Comparison of ENCODE assay signal across 27 cellular contexts in the genomic region with DNA sequence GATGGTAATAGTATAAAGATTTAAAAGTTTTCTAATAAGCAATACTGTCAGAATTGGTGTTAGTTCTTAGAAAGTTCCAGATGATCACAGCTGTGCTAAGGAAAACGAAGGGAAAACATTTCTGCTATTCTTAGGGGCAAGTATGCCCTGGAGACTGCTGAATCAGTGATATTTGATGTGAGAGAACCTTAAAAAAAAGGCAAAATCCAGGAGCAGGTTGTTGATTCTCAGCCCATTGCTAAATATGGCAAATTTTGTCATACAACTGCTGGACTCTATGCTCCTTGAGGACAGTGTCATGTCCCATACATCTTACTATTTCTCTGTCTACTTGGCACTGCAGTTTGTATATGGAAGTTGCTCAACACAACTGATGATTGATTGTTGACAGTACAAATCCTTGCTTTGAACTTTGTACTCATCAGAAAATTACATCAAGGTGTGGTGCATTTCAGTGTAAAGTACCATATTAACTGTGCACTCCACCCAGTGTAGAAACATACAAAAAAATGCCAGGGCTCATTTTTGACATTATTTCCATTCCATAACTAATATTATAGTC. TPM values are rescaled to one million over a fixed set of nuclear protein-coding genes. Genes with fewer than 3 reads are reported as not detected.
"Had no signal": no experiment of that assay in that cellular context is flagged by ENCODE, and none has a peak within 500 bp of the region (broad histone marks: within the 10 kb centered on the region; RNA-seq: fewer than 3 reads in every experiment).

No MANE protein-coding gene starts in this region.

- H2AFZ ChIP-seq: neural progenitor cell had no signal

- DNase-seq: colonic mucosa; dermis blood vessel endothelial cell; immature natural killer cell; kidney; left cardiac atrium; nucleus accumbens; pancreas; right cardiac atrium; spleen; stimulated activated CD4-positive, alpha-beta T cell treated with anti-CD3 and anti-CD28 coated beads, Interleukin-15, amount 100 ng/mL, for 24 hours; stimulated activated CD4-positive, alpha-beta T cell treated with anti-CD3 and anti-CD28 coated beads, Interleukin-1b, Interleukin-23, amount 100 ng/mL, for 48 hours; stimulated activated CD4-positive, alpha-beta T cell treated with anti-CD3 and anti-CD28 coated beads, Interleukin-4, amount 100 ng/mL, for 24 hours; tibial artery; upper lobe of left lung had no signal

- H3K27me3 ChIP-seq: colonic mucosa, gastroesophageal sphincter, neural progenitor cell, pancreas, tibial artery, upper lobe of left lung, vagina had no signal

- FAIRE-seq: kidney, pancreas had no signal

- H3K4me1 ChIP-seq: colonic mucosa, esophagus muscularis mucosa, gastroesophageal sphincter, neural progenitor cell, pancreas, spleen, tibial artery, upper lobe of left lung, vagina had no signal

- H3K9ac ChIP-seq: neural progenitor cell had no signal

- H3K4me3 Mint-ChIP-seq: immature natural killer cell; natural killer cell treated with Interleukin-12 subunit alpha and Interleukin-12 subunit beta and Interleukin-15 and Interleukin-18, amount 100 ng/mL, for 72 hours; neural progenitor cell; stimulated activated memory B cell treated with anti-CD40 and anti-IgM and Interleukin-4, amounts not matched to agents 10 μg/mL and 1 μg/mL and 100 μg/mL, for 72 hours; stimulated activated naive CD8-positive, alpha-beta T cell treated with anti-CD3 and anti-CD28 coated beads, Interleukin-15, Interleukin-2, amounts not matched to agents 100 ng/mL and 50 ng/mL, for 24 hours had no signal

- H3K36me3 ChIP-seq: colonic mucosa, esophagus muscularis mucosa, gastroesophageal sphincter, neural progenitor cell, pancreas, spleen, tibial artery, upper lobe of left lung, vagina had no signal

- H3K9me3 Mint-ChIP-seq: natural killer cell treated with Interleukin-12 subunit alpha and Interleukin-12 subunit beta and Interleukin-15 and Interleukin-18, amount 100 ng/mL, for 72 hours; stimulated activated naive CD8-positive, alpha-beta T cell treated with anti-CD3 and anti-CD28 coated beads, Interleukin-15, Interleukin-2, amounts not matched to agents 100 ng/mL and 50 ng/mL, for 24 hours had no signal

- H3K27ac Mint-ChIP-seq: immature natural killer cell; natural killer cell treated with Interleukin-12 subunit alpha and Interleukin-12 subunit beta and Interleukin-15 and Interleukin-18, amount 100 ng/mL, for 72 hours; neural progenitor cell; progenitor cell of endocrine pancreas; stimulated activated memory B cell treated with anti-CD40 and anti-IgM and Interleukin-4, amounts not matched to agents 10 μg/mL and 1 μg/mL and 100 μg/mL, for 72 hours; stimulated activated naive CD8-positive, alpha-beta T cell treated with anti-CD3 and anti-CD28 coated beads, Interleukin-15, Interleukin-2, amounts not matched to agents 100 ng/mL and 50 ng/mL, for 24 hours had no signal

- H3K4me1 Mint-ChIP-seq: immature natural killer cell; neural progenitor cell; stimulated activated memory B cell treated with anti-CD40 and anti-IgM and Interleukin-4, amounts not matched to agents 10 μg/mL and 1 μg/mL and 100 μg/mL, for 72 hours had no signal

- H3K4me3 ChIP-seq: colonic mucosa, esophagus muscularis mucosa, gastroesophageal sphincter, neural progenitor cell, pancreas, spleen, tibial artery, upper lobe of left lung, vagina had no signal

- H3K4me2 ChIP-seq: neural progenitor cell had no signal

- H3K27me3 Mint-ChIP-seq: progenitor cell of endocrine pancreas had no signal

- ATAC-seq: gastroesophageal sphincter; left cardiac atrium; natural killer cell treated with Interleukin-12 subunit alpha and Interleukin-12 subunit beta and Interleukin-15 and Interleukin-18, amount 100 ng/mL, for 72 hours; pancreas; right cardiac atrium; stimulated activated memory B cell treated with anti-CD40 and anti-IgM and Interleukin-4, amounts not matched to agents 10 μg/mL and 1 μg/mL and 100 μg/mL, for 72 hours had no signal

- H3K36me3 Mint-ChIP-seq: immature natural killer cell; natural killer cell treated with Interleukin-12 subunit alpha and Interleukin-12 subunit beta and Interleukin-15 and Interleukin-18, amount 100 ng/mL, for 72 hours; neural progenitor cell; stimulated activated memory B cell treated with anti-CD40 and anti-IgM and Interleukin-4, amounts not matched to agents 10 μg/mL and 1 μg/mL and 100 μg/mL, for 72 hours had no signal

- H3K9me3 ChIP-seq: colonic mucosa, pancreas, upper lobe of left lung, vagina had no signal

- H3K27ac ChIP-seq: colonic mucosa, esophagus muscularis mucosa, gastroesophageal sphincter, neural progenitor cell, pancreas, spleen, tibial artery, upper lobe of left lung, vagina had no signal

RNA-seq across cellular contexts. Expression of a gene that starts 10.9 kb away (rescaled TPM):
- total RNA-seq: cerebellum; colonic mucosa; dermis blood vessel endothelial cell; esophagus muscularis mucosa; fibroblast of villous mesenchyme; kidney; left cardiac atrium; mucosa of gallbladder; myocyte; natural killer cell treated with Interleukin-12 subunit alpha and Interleukin-12 subunit beta and Interleukin-15 and Interleukin-18, amount 100 ng/mL, for 72 hours; pancreas; progenitor cell of endocrine pancreas; right cardiac atrium; spleen; temporal lobe; upper lobe of left lung had no signal
- polyA plus RNA-seq: immature natural killer cell, right cardiac atrium had no signal

RNA-seq across cellular contexts. Expression of a gene that starts 14.6 kb away (rescaled TPM):
- total RNA-seq: cerebellum; colonic mucosa; dermis blood vessel endothelial cell; esophagus muscularis mucosa; fibroblast of villous mesenchyme; gastroesophageal sphincter; kidney; left cardiac atrium; mucosa of gallbladder; myocyte; natural killer cell treated with Interleukin-12 subunit alpha and Interleukin-12 subunit beta and Interleukin-15 and Interleukin-18, amount 100 ng/mL, for 72 hours; pancreas; progenitor cell of endocrine pancreas; right cardiac atrium; spleen; temporal lobe; upper lobe of left lung; vagina had no signal
- polyA plus RNA-seq: immature natural killer cell, pancreas, right cardiac atrium, spleen had no signal

RNA-seq across cellular contexts. Expression of a gene that starts 41.4 kb away (rescaled TPM):
- total RNA-seq: cerebellum; colonic mucosa; dermis blood vessel endothelial cell; esophagus muscularis mucosa; fibroblast of villous mesenchyme; gastroesophageal sphincter; kidney; left cardiac atrium; mucosa of gallbladder; myocyte; natural killer cell treated with Interleukin-12 subunit alpha and Interleukin-12 subunit beta and Interleukin-15 and Interleukin-18, amount 100 ng/mL, for 72 hours; pancreas; progenitor cell of endocrine pancreas; right cardiac atrium; spleen; temporal lobe; upper lobe of left lung had no signal
- polyA plus RNA-seq: immature natural killer cell, pancreas, right cardiac atrium, spleen had no signal

RNA-seq across cellular contexts. Expression of a gene that starts 55.2 kb away (rescaled TPM):
- total RNA-seq: cerebellum; colonic mucosa; dermis blood vessel endothelial cell; esophagus muscularis mucosa; fibroblast of villous mesenchyme; kidney; left cardiac atrium; mucosa of gallbladder; myocyte; natural killer cell treated with Interleukin-12 subunit alpha and Interleukin-12 subunit beta and Interleukin-15 and Interleukin-18, amount 100 ng/mL, for 72 hours; pancreas; progenitor cell of endocrine pancreas; right cardiac atrium; spleen; temporal lobe; upper lobe of left lung had no signal
- polyA plus RNA-seq: immature natural killer cell, pancreas, right cardiac atrium had no signal
